8 cellular contexts compared by ENCODE assay signal in the genomic region with DNA sequence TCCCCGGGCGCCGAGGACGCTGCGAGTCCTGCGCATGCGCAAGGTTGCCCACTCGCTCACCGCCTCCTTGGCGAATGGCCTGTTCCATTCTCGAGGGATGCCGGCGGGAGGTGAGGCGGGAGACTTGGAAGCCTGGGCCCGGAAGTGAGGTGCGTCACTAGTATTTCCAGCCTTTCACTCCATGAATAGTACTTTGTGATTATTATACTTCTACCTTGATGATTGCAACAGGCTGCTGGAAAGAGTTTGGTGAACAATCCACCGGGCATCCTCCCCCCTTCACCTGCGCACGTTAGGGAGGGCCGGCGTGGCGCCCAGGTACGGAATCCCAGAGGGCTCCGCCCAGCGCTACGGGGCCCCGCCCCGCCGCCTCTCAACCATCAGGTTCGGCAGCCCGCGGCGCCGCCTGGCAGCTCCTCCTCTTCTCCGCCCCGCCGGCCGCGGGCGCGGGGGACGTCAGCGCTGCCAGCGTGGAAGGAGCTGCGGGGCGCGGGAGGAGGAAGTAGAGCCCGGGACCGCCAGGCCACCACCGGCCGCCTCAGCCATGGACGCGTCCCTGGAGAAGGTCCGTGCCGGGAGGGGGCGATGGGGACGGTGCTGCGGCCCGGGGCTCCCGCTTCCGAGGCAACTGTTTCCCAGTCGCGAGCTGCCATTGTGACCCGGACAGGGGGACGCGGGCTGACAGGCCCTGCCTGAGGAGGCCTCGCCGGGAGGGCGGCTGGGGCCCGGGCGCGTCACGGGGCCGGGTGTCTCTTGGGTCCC. TPM values are rescaled to one million over a fixed set of nuclear protein-coding genes. Genes with fewer than 3 reads are reported as not detected.
A peak's percentile ranks its signal among the peaks of the same experiment; 100 is the strongest.
DNase-seq lines count a peak whose midpoint lies in the region; TF ChIP-seq lines count a peak whose summit lies in the region.
"Not testable (repeated sequence)": the region's sequence is repeated elsewhere in the genome, so short reads cannot be mapped to it uniquely, and the experiment has no call there.

A gene with protein sequence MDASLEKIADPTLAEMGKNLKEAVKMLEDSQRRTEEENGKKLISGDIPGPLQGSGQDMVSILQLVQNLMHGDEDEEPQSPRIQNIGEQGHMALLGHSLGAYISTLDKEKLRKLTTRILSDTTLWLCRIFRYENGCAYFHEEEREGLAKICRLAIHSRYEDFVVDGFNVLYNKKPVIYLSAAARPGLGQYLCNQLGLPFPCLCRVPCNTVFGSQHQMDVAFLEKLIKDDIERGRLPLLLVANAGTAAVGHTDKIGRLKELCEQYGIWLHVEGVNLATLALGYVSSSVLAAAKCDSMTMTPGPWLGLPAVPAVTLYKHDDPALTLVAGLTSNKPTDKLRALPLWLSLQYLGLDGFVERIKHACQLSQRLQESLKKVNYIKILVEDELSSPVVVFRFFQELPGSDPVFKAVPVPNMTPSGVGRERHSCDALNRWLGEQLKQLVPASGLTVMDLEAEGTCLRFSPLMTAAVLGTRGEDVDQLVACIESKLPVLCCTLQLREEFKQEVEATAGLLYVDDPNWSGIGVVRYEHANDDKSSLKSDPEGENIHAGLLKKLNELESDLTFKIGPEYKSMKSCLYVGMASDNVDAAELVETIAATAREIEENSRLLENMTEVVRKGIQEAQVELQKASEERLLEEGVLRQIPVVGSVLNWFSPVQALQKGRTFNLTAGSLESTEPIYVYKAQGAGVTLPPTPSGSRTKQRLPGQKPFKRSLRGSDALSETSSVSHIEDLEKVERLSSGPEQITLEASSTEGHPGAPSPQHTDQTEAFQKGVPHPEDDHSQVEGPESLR (plus strand): TSS at position 371 of the 762 bp plus-strand sequence. CDS start 174 bp downstream, at position 545.

- not testable (repeated sequence) for H3K36me3 ChIP-seq in SJSA1; neuron (ENCODE audit: insufficient read depth, low read length)

- POLR2A ChIA-PET in HEK293T (lab: Yijun Ruan, JAX), result interaction anchor here (1.1 kb wide), 1 partner anchor 81 kb away, joined by 3 read pairs; the partner anchor contains the start of gene NTAN1

- not testable (repeated sequence) for H3K9me3 ChIP-seq in SJSA1 (replicated peaks); neuron (ENCODE audit: low read length)

- DNase-seq in GM03348 (ENCODE audit: low spot score) (peak; percentile 95), HEK293T (ENCODE audit: extremely low spot score) (peak; percentile 91), MV-4-11 (lab: John Stamatoyannopoulos, UW) (peak; percentile 95), SJSA1 (ENCODE audit: low read depth in 1 of 2, low spot score in 2 of 2) (peak; percentile 92 to 96), foreskin melanocyte (peak; percentile 75), stromal cell of bone marrow (ENCODE audit: low read depth) (peak; percentile 80)
- DNase-seq in activated naive CD4-positive, alpha-beta T cell (lab: John Stamatoyannopoulos, UW), result peak; percentile 89 to 99 (median 95)

- H3K27ac ChIP-seq in SJSA1, result peak within 1 kb of the TSS; percentile 47

- H2AFZ ChIP-seq in neuron (ENCODE audit: low read depth, low read length), result peak within 1 kb of the TSS; percentile 98

- CTCF ChIA-PET in HEK293T (lab: Yijun Ruan, JAX), result not testable (repeated sequence)

- H3K4me3 ChIP-seq in SJSA1, result peak within 1 kb of the TSS; percentile 66
- peak within 1 kb of the TSS; percentile 87 for H3K4me3 ChIP-seq in neuron (ENCODE audit: low read length)

- H3K4me1 ChIP-seq in SJSA1 (replicated peaks); neuron (ENCODE audit: insufficient read depth, low read length): not testable (repeated sequence)

- H3K27me3 ChIP-seq in SJSA1 (replicated peaks); neuron (ENCODE audit: insufficient read depth, low read length): not testable (repeated sequence)

TF ChIP-seq in HEK293T, 16 proteins besides CTCF, POLR2A, EP300 and RAD21:
- peak; percentile 84 for TF ChIP-seq BHLHE40 (IDR thresholded peaks at IDR 0.05; ENCODE audit: borderline replicate concordance)

RNA-seq across cellular contexts. Expression of the gene that starts here (rescaled TPM):
- total RNA-seq in SJSA1 (2014; rRNA removed; shearing (Covaris generic)), result 60.8 and 75.9 TPM in 2 replicates

Comparison
In these comparisons a context has a peak if more than half of its experiments do, and no peak if none do; other contexts are left out.
1. Peak in every context shown above with its lines: DNase-seq, H3K4me3 ChIP-seq and H3K27ac ChIP-seq.